ENCODE assay signal across 19 cellular contexts in the genomic region with DNA sequence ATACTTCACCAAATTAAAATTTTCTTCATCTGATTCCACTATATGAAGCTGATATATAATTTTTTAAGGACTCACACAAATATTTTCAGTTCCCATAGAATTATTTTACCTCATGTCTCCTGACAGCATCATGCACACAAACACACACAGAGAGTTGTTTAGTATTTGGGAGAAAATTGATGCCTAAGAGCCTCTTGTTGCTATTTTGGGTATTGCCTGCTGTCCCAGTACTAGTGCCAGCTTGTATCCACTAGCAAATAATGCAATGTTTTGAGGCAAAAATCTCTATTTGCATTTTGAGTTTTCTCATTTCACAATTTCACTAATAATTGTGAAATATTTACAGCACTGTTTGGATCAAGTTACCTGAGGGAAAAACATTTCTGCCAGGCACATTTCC.
"Had no signal": no experiment of that assay in that cellular context is flagged by ENCODE, and none has a peak within 500 bp of the region (broad histone marks: within the 10 kb centered on the region; RNA-seq: fewer than 3 reads in every experiment).

No MANE protein-coding gene starts in this region.

- H3K27me3 ChIP-seq: esophagus muscularis mucosa, gastroesophageal sphincter, neutrophil, spleen, testis, tibial nerve had no signal

- H3K9me3 ChIP-seq: esophagus muscularis mucosa, gastroesophageal sphincter, mucosa of descending colon, neutrophil, spleen, testis, tibial nerve had no signal

- H3K27ac ChIP-seq: epithelial cell of prostate, esophagus muscularis mucosa, gastroesophageal sphincter, neutrophil, spleen, testis, tibial nerve had no signal

- H3K4me1 ChIP-seq: esophagus muscularis mucosa, gastroesophageal sphincter, spleen, testis, tibial nerve had no signal

- H3K4me3 ChIP-seq: esophagus muscularis mucosa, gastroesophageal sphincter, mucosa of descending colon, spleen, testis, tibial nerve had no signal

- H3K36me3 ChIP-seq: esophagus muscularis mucosa, gastroesophageal sphincter, neutrophil, spleen, tibial nerve had no signal

- DNase-seq: effector memory CD8-positive, alpha-beta T cell; foreskin fibroblast; glutamatergic neuron; islet precursor cell; mammary epithelial cell; mucosa of descending colon; naive thymus-derived CD8-positive, alpha-beta T cell; posterior cingulate gyrus; spleen; stimulated activated CD4-positive, alpha-beta T cell treated with anti-CD3 and anti-CD28 coated beads, Interleukin-2, amount 100 ng/mL, for 24 hours; stimulated activated CD4-positive, alpha-beta T cell treated with anti-CD3 and anti-CD28 coated beads, Interleukin-4, amount 100 ng/mL, for 4 hours; stimulated activated naive B cell treated with anti-CD40 and anti-IgM and Interleukin-4, amounts not matched to agents 10 μg/mL and 1 μg/mL and 100 μg/mL, for 72 hours; stimulated activated naive CD8-positive, alpha-beta T cell treated with anti-CD3 and anti-CD28 coated beads, Interleukin-15, amount 100 ng/mL, for 72 hours; testis had no signal
